In genomic region chr18:75167137-75167536, GRCh38 we compare ENCODE assay signal across 16 cellular contexts. TPM values are rescaled to one million over a fixed set of nuclear protein-coding genes. Genes with fewer than 3 reads are reported as not detected.
DNase-seq lines count a peak whose midpoint lies in the region; ATAC-seq and TF ChIP-seq lines count a peak whose summit lies in the region.
"Had no signal": no experiment of that assay in that cellular context is flagged by ENCODE, and none has a peak within 500 bp of the region (broad histone marks: within the 10 kb centered on the region; RNA-seq: fewer than 3 reads in every experiment).

No MANE protein-coding gene starts in this region.

- ATAC-seq in heart left ventricle = no peak
- ATAC-seq in GM19324 (IDR thresholded peaks at IDR 0.05; ENCODE audit: low FRiP score, unreplicated experiment) = no peak
- ATAC-seq in GM18502 (IDR thresholded peaks at IDR 0.05; ENCODE audit: poor library complexity, unreplicated experiment) = no peak

- H3K27ac ChIP-seq in heart left ventricle (peak overlapping the region in 8 of 12 donors; percentile 10 to 83 (median 60)), endodermal cell (ENCODE audit: low read depth, low read length) (no peak overlapping the region), sigmoid colon (peak overlapping the region; percentile 77 to 85 (median 82))
- H3K27ac ChIP-seq: BLaER1 had no signal

- no peaks in the 10 kb centered on the region for H3K9me3 Mint-ChIP-seq in endodermal cell
- H3K9me3 Mint-ChIP-seq: HFFc6 had no signal

- WGBS in heart left ventricle, 4 donors = 83 to 91% (median 86%) methylated on average over 8 to 10 of the region's 10 CpGs
- 86 to 95% methylated on average over 4 to 10 of the region's 10 CpGs for WGBS in endodermal cell (ENCODE audit: insufficient coverage in 1 of 2, insufficient read length in 1 of 2), 2 experiments
- 91% methylated on average over 10 of the region's 10 CpGs for WGBS in sigmoid colon, 2 donors

- no peak overlapping the region for H3K4me3 Mint-ChIP-seq in endodermal cell
- H3K4me3 Mint-ChIP-seq: CD8-positive, alpha-beta memory T cell had no signal

- H3K9me3 ChIP-seq in heart left ventricle = no peaks in the 10 kb centered on the region
- H3K9me3 ChIP-seq in endodermal cell (ENCODE audit: control insufficient read depth, low read length) = no peaks in the 10 kb centered on the region
- H3K9me3 ChIP-seq in sigmoid colon = no peaks in the 10 kb centered on the region
- H3K9me3 ChIP-seq: Caco-2 had no signal

- no peak for TF ChIP-seq EP300 in sigmoid colon (IDR thresholded peaks at IDR 0.05)

- H3K27ac Mint-ChIP-seq in endodermal cell = no peak overlapping the region
- H3K27ac Mint-ChIP-seq: HFFc6 had no signal

- intact Hi-C loops in heart left ventricle (cut with DNase I) (loop anchor here in 5 of 10 donors (5.0 to 10.0 kb wide), 7 partner anchors 40 to 512 kb away; partner anchors contain the start of gene PTGR3 (in 1 of the 5)), cardiac septum (cut with DNase I) (no loop called here), sigmoid colon (cut with DNase I) (no loop called here)

- H3K4me1 Mint-ChIP-seq in endodermal cell = no peaks in the 10 kb centered on the region

- H3K36me3 Mint-ChIP-seq in endodermal cell (ENCODE audit: low read depth) = no peaks in the 10 kb centered on the region
- H3K36me3 Mint-ChIP-seq: CD8-positive, alpha-beta memory T cell had no signal

- peaks cover 10% of the 10 kb centered on the region for H3K27me3 Mint-ChIP-seq in endodermal cell (ENCODE audit: insufficient read depth)

- H3K4me1 ChIP-seq in heart left ventricle (peaks cover 0 to 21% (median 6%) of the 10 kb centered on the region in 12 donors), endodermal cell (ENCODE audit: control insufficient read depth, insufficient read depth, low read length) (no peaks in the 10 kb centered on the region), sigmoid colon (peaks cover 0 to 9% (median 4%) of the 10 kb centered on the region in 4 donors)
- H3K4me1 ChIP-seq: Caco-2 had no signal

- no peak overlapping the region for H3K9ac ChIP-seq in endodermal cell (ENCODE audit: extremely low read depth, low read length, poor library complexity, severe bottlenecking)
- H3K9ac ChIP-seq: BLaER1 had no signal

- TF ChIP-seq CTCF in heart left ventricle (IDR thresholded peaks at IDR 0.05) (no peak), endodermal cell (conservative IDR thresholded peaks at IDR 0.05) (no peak), sigmoid colon (IDR thresholded peaks at IDR 0.05) (no peak)

- TF ChIP-seq POLR2A in heart left ventricle (IDR thresholded peaks at IDR 0.05) = no peak
- no peak for TF ChIP-seq POLR2A in sigmoid colon (IDR thresholded peaks at IDR 0.05)

- H3K36me3 ChIP-seq in heart left ventricle = no peaks in the 10 kb centered on the region
- no peaks in the 10 kb centered on the region for H3K36me3 ChIP-seq in endodermal cell (ENCODE audit: control insufficient read depth, insufficient read depth, low read length)
- no peaks in the 10 kb centered on the region for H3K36me3 ChIP-seq in sigmoid colon
- H3K36me3 ChIP-seq: BLaER1 had no signal

- no peak for DNase-seq in heart left ventricle
- DNase-seq in cardiac septum (ENCODE audit: low spot score) = no peak
- DNase-seq in endodermal cell = peak; percentile 12
- DNase-seq in sigmoid colon = no peak
- DNase-seq in NCI-H1048 (lab: John Stamatoyannopoulos, UW) = no peak
- DNase-seq: 8988T; AML-193; Caco-2; CD8-positive, alpha-beta memory T cell; DMS53; GF-D8; HCEC 1CT; HFFc6 had no signal

- H3K4me3 ChIP-seq in heart left ventricle = peak overlapping the region in 1 of 12 donors; percentile 40
- no peak overlapping the region for H3K4me3 ChIP-seq in endodermal cell (ENCODE audit: low read length)
- no peak overlapping the region for H3K4me3 ChIP-seq in sigmoid colon
- H3K4me3 ChIP-seq: BLaER1 had no signal

- H3K27me3 ChIP-seq in heart left ventricle (no peaks in the 10 kb centered on the region), endodermal cell (ENCODE audit: control insufficient read depth, insufficient read depth, low read length, poor library complexity, severe bottlenecking) (no peaks in the 10 kb centered on the region), sigmoid colon (no peaks in the 10 kb centered on the region)
- H3K27me3 ChIP-seq: BLaER1 had no signal

RNA-seq across cellular contexts. Expression of gene PTGR3, which starts 41.8 kb away (rescaled TPM):
- total RNA-seq in heart left ventricle (10 to 100 TPM; 35.3 to 58.2 (median 49.4) TPM), cardiac septum (33.7 TPM), endodermal cell (10 to 100 TPM; 12.2 to 13.3 TPM), sigmoid colon (10 to 100 TPM; 24.3 to 33.8 (median 25.4) TPM)
- polyA plus RNA-seq in heart left ventricle (10 to 100 TPM; 13.6 to 33.4 TPM), sigmoid colon (10 to 100 TPM; 22.7 to 31.8 (median 29.4) TPM)
- polyA plus RNA-seq in endodermal cell (2013, experiment 1 of 2) = 18.3 TPM
- 14.7 TPM for polyA plus RNA-seq in endodermal cell (2013, experiment 2 of 2)

RNA-seq across cellular contexts. Expression of gene TSHZ1, which starts 43.5 kb away (rescaled TPM):
- total RNA-seq in heart left ventricle = 10 to 100 TPM; 14.7 to 27.9 (median 19.5) TPM
- polyA plus RNA-seq in heart left ventricle = 1 to 10 TPM; 7.5 to 8.8 TPM
- total RNA-seq in cardiac septum = 13.3 TPM
- 1 to 10 TPM; 1.1 to 1.7 TPM for total RNA-seq in endodermal cell
- 15.0 TPM for polyA plus RNA-seq in endodermal cell (2013, experiment 1 of 2)
- polyA plus RNA-seq in endodermal cell (2013, experiment 2 of 2) = 14.4 TPM
- 10 to 100 TPM; 23.0 to 29.4 (median 27.9) TPM for total RNA-seq in sigmoid colon
- 1 to 10 TPM; 7.8 to 9.8 (median 8.8) TPM for polyA plus RNA-seq in sigmoid colon
